ENCODE assay signal across 8 cellular contexts in the genomic region with DNA sequence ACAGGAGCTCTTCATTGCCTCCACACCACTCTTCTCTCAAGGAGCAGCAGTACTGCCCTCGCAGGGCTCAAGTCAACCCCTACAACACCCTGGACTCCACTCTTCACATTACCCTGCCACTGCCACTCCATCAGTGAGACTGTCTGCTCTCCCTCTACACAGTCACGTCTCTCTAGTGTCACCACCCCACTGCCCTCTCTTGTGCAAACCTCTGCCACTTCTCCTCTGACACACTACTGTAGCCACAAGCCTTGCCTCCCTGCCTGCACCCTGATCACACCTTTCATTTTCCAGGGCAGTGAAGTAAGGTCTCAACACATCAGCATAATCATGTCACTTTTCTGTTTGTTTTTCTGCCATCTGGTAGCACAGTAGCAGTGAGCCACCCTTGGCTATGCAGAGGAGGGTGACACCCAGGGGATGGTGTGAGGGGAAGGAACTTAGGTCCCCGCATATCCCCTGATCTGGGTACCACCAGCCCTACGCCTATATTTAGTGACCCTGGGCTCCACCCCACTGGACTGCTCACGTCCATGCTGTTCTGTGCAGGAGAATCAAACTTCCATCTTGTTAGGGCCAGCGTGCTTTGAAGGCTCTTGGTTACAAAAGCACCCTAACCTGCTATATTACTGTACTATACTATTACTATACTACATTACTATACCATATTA. TPM values are rescaled to one million over a fixed set of nuclear protein-coding genes. Genes with fewer than 3 reads are reported as not detected.
DNase-seq lines count a peak whose midpoint lies in the region; ATAC-seq and TF ChIP-seq lines count a peak whose summit lies in the region.

No MANE protein-coding gene starts in this region.

- TF ChIP-seq POLR2A in right lobe of liver (IDR thresholded peaks at IDR 0.05), result no peak
- TF ChIP-seq POLR2A in uterus (IDR thresholded peaks at IDR 0.05), result no peak

- H3K36me3 ChIP-seq in right lobe of liver (no peaks in the 10 kb centered on the region), uterus (no peaks in the 10 kb centered on the region)

- no peaks in the 10 kb centered on the region for H3K9me3 ChIP-seq in right lobe of liver
- no peaks in the 10 kb centered on the region for H3K9me3 ChIP-seq in uterus

- DNase-seq in stimulated activated CD4-positive, alpha-beta T cell treated with anti-CD3 and anti-CD28 coated beads, Interleukin-12 subunit alpha, Interleukin-12 subunit beta, amount 100 ng/mL, for 48 hours (ENCODE audit: low read depth in 2 of 3, low spot score in 1 of 3), result peak in 2 of 3 donors; percentile 14 to 19
- no peak for DNase-seq in stimulated activated CD4-positive, alpha-beta T cell treated with anti-CD3 and anti-CD28 coated beads, Interleukin-12 subunit alpha, Interleukin-12 subunit beta, amount 100 ng/mL, for 4 hours
- DNase-seq in right lobe of liver (no peak), uterus (no peak), glutamatergic neuron (no peak)

- H3K4me1 Mint-ChIP-seq in activated T-helper 17 cell treated with anti-CD3 and anti-CD28 coated beads, Interleukin-2, amount 50 U/mL, for 72 hours, result peaks cover 32% of the 10 kb centered on the region
- peaks cover 10% of the 10 kb centered on the region for H3K4me1 Mint-ChIP-seq in glutamatergic neuron (ENCODE audit: low read depth, unreplicated experiment)

- H3K4me1 ChIP-seq in right lobe of liver (peaks cover 0 to 9% (median 3%) of the 10 kb centered on the region in 4 donors), uterus (peaks cover 0 to 6% of the 10 kb centered on the region in 2 donors)

- peak overlapping the region in 2 of 3 donors; percentile 71 to 92 for H3K4me3 ChIP-seq in right lobe of liver
- peak overlapping the region; percentile 58 to 66 for H3K4me3 ChIP-seq in uterus

- H3K36me3 Mint-ChIP-seq in activated T-helper 17 cell treated with anti-CD3 and anti-CD28 coated beads, Interleukin-2, amount 50 U/mL, for 72 hours (ENCODE audit: low read depth), result no peaks in the 10 kb centered on the region
- H3K36me3 Mint-ChIP-seq in glutamatergic neuron (ENCODE audit: unreplicated experiment), result no peaks in the 10 kb centered on the region

- no peaks in the 10 kb centered on the region for H3K27me3 Mint-ChIP-seq in activated T-helper 17 cell treated with anti-CD3 and anti-CD28 coated beads, Interleukin-2, amount 50 U/mL, for 72 hours
- peaks cover 12% of the 10 kb centered on the region for H3K27me3 Mint-ChIP-seq in glutamatergic neuron (ENCODE audit: unreplicated experiment)

- no peak overlapping the region for H3K27ac ChIP-seq in right lobe of liver
- peak overlapping the region; percentile 16 to 97 for H3K27ac ChIP-seq in uterus

- H3K27me3 ChIP-seq in right lobe of liver (no peaks in the 10 kb centered on the region), uterus (no peaks in the 10 kb centered on the region)

- no peaks in the 10 kb centered on the region for H3K9me3 Mint-ChIP-seq in activated T-helper 17 cell treated with anti-CD3 and anti-CD28 coated beads, Interleukin-2, amount 50 U/mL, for 72 hours
- peaks cover 10% of the 10 kb centered on the region for H3K9me3 Mint-ChIP-seq in glutamatergic neuron (ENCODE audit: unreplicated experiment)

- no peak for ATAC-seq in activated T-helper 17 cell treated with anti-CD3 and anti-CD28 coated beads, Interleukin-2, amount 50 U/mL, for 72 hours (replicated peaks)
- ATAC-seq in right lobe of liver (no peak), HG02610 (IDR thresholded peaks at IDR 0.05; ENCODE audit: unreplicated experiment) (no peak), GM18870 (IDR thresholded peaks at IDR 0.05; ENCODE audit: unreplicated experiment) (no peak)

- TF ChIP-seq CTCF in right lobe of liver (IDR thresholded peaks at IDR 0.05) (no peak), uterus (IDR thresholded peaks at IDR 0.05) (no peak), glutamatergic neuron (IDR thresholded peaks at IDR 0.05; ENCODE audit: partially characterized antibody, unreplicated experiment) (no peak)

- intact Hi-C loops in right lobe of liver (cut with DNase I) (no loop called here), uterus (cut with DNase I; ENCODE audit: low total_unique reads) (no loop called here)

- WGBS in right lobe of liver (ENCODE audit: insufficient coverage, low coverage, low lambda C conversion rate, missing lambda C conversion rate), result 50% methylated on average over 6 of the region's 6 CpGs

- H3K4me3 Mint-ChIP-seq in activated T-helper 17 cell treated with anti-CD3 and anti-CD28 coated beads, Interleukin-2, amount 50 U/mL, for 72 hours, result peak overlapping the region; percentile 92
- H3K4me3 Mint-ChIP-seq in glutamatergic neuron (ENCODE audit: unreplicated experiment), result no peak overlapping the region

- peak overlapping the region; percentile 85 for H3K27ac Mint-ChIP-seq in activated T-helper 17 cell treated with anti-CD3 and anti-CD28 coated beads, Interleukin-2, amount 50 U/mL, for 72 hours
- no peak overlapping the region for H3K27ac Mint-ChIP-seq in glutamatergic neuron (ENCODE audit: unreplicated experiment)

RNA-seq across cellular contexts. Expression of a gene that starts 1.6 kb away (rescaled TPM):
- total RNA-seq in activated T-helper 17 cell treated with anti-CD3 and anti-CD28 coated beads, Interleukin-2, amount 50 U/mL, for 72 hours, result 1 to 10 TPM in 1 of 2 donors, under 1 TPM in 1; 0.95 to 2.0 TPM
- total RNA-seq in right lobe of liver, result 1 to 10 TPM in 5 of 6 experiments, under 1 TPM in 1; 0.68 to 2.9 (median 1.6) TPM
- total RNA-seq in uterus, result 10 to 100 TPM in 1 of 4 donors, 1 to 10 TPM in 2, not detected in 1; 2.4 to 22.1 (median 7.7) TPM
- 0.96 TPM for total RNA-seq in glutamatergic neuron (ENCODE audit: unreplicated experiment)

RNA-seq across cellular contexts. Expression of a gene that starts 27.1 kb away (rescaled TPM):
- total RNA-seq in activated T-helper 17 cell treated with anti-CD3 and anti-CD28 coated beads, Interleukin-2, amount 50 U/mL, for 72 hours, result 100 to 1,000 TPM in 1 of 2 donors, 10 to 100 TPM in 1; 66.7 to 112 TPM
- total RNA-seq in right lobe of liver (10 to 100 TPM; 23.5 to 50.6 (median 33.4) TPM), uterus (10 to 100 TPM; 20.0 to 58.4 (median 45.0) TPM), glutamatergic neuron (ENCODE audit: unreplicated experiment) (80.1 TPM)

Comparison
In these comparisons a context has a peak if more than half of its experiments do, and no peak if none do; other contexts are left out.
1. DNase-seq: peak in stimulated activated CD4-positive, alpha-beta T cell treated with anti-CD3 and anti-CD28 coated beads, Interleukin-12 subunit alpha, Interleukin-12 subunit beta, amount 100 ng/mL, for 48 hours (2 of 3); none in stimulated activated CD4-positive, alpha-beta T cell treated with anti-CD3 and anti-CD28 coated beads, Interleukin-12 subunit alpha, Interleukin-12 subunit beta, amount 100 ng/mL, for 4 hours (single experiment), right lobe of liver (0 of 3), uterus (0 of 2) and glutamatergic neuron (single experiment).
2. H3K27ac ChIP-seq: peak in uterus (2 of 2); none in right lobe of liver (0 of 3).